ENCODE assay signal across 8 cellular contexts in the genomic region with DNA sequence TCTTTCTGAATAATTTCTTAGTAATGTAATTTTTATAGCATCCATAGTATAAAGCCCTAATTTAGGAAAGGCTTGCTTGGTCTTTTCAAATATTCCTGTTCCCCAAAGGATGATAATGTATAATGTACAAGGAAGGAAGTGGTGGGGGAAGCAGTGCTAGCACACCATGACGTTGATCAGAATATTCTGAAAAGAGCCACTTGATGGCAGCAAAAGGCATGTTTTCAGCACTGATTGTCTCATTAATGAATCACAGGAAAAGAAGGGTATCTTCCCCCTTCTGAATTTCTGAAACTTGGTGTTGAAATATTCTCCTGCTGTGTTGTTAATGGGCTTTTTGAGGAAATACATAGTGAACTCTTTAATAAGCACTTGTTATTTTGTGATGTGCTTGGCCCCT.
DNase-seq lines count a peak whose midpoint lies in the region; ATAC-seq and TF ChIP-seq lines count a peak whose summit lies in the region.

No MANE protein-coding gene starts in this region.

- ATAC-seq in HCT116: peak; percentile 88
- ATAC-seq in SK-N-SH treated with all-trans-retinoic acid at 6 μM for 48 hours: peak; percentile 95
- no peak for ATAC-seq in gastrocnemius medialis

- RAD21 ChIA-PET in HCT116 (lab: Charles Lee; ENCODE audit: low non-redundant PET in 1 of 2, low total read pairs in 2 of 2, uncharacterized antibody in 2 of 2, unreplicated experiment in 2 of 2): no interaction called here

- H3K4me3 ChIP-seq in HCT116 (replicated peaks in 1 of 2; ENCODE audit: low read depth in 1 of 2, low read length in 2 of 2) (no peak overlapping the region), fibroblast of lung (replicated peaks in 1 of 4; ENCODE audit: control extremely low read depth in 1 of 4, insufficient read depth in 1 of 4, low read depth in 3 of 4, low read length in 4 of 4) (no peak overlapping the region), gastrocnemius medialis (no peak overlapping the region)

- H2AFZ ChIP-seq in HCT116 (ENCODE audit: low read depth, low read length, poor library complexity, severe bottlenecking): no peak overlapping the region
- H2AFZ ChIP-seq in fibroblast of lung (ENCODE audit: low read length): no peak overlapping the region

- H3K27ac Mint-ChIP-seq in neural crest cell (ENCODE audit: unreplicated experiment): no peak overlapping the region

- H3K36me3 Mint-ChIP-seq in neural crest cell (ENCODE audit: low read depth): no peaks in the 10 kb centered on the region

- no peaks in the 10 kb centered on the region for H3K9me3 Mint-ChIP-seq in neural crest cell

- H3K4me1 ChIP-seq in HCT116 (ENCODE audit: control insufficient read depth in 1 of 2, insufficient read depth in 2 of 2, low read length in 2 of 2): no peaks in the 10 kb centered on the region
- H3K4me1 ChIP-seq in fibroblast of lung (ENCODE audit: control insufficient read depth, extremely low read depth, insufficient read depth, low read length): no peaks in the 10 kb centered on the region
- H3K4me1 ChIP-seq in gastrocnemius medialis: no peaks in the 10 kb centered on the region

- no peaks in the 10 kb centered on the region for H3K9me2 ChIP-seq in HCT116 (ENCODE audit: insufficient read depth)

- no peaks in the 10 kb centered on the region for H3K9me3 ChIP-seq in HCT116 (ENCODE audit: control insufficient read depth in 1 of 2, insufficient read depth in 1 of 2, low read depth in 1 of 2, low read length in 2 of 2)
- no peaks in the 10 kb centered on the region for H3K9me3 ChIP-seq in fibroblast of lung (ENCODE audit: control insufficient read depth, insufficient read depth, low read depth, low read length)
- H3K9me3 ChIP-seq in gastrocnemius medialis: no peaks in the 10 kb centered on the region

- H3K27me3 Mint-ChIP-seq in neural crest cell (ENCODE audit: low read depth): no peaks in the 10 kb centered on the region

- no TSS peak for BruUV-seq in HCT116 (replicated peaks; lab: Mats Ljungman, UMichigan)

- no peak overlapping the region for H3K4me3 Mint-ChIP-seq in neural crest cell

- POLR2A ChIA-PET in HCT116 (lab: Charles Lee): no interaction called here

- TF ChIP-seq RAD21 in HCT116 (IDR thresholded peaks at IDR 0.05; ENCODE audit: low read depth): peak; percentile 69

- DNase-seq in AG08396 (ENCODE audit: low spot score) (peak; percentile 54), HCT116 (ENCODE audit: low read depth, low spot score) (peak; percentile 37), LHCN-M2 (ENCODE audit: low read depth) (peak; percentile 64), fibroblast of lung (ENCODE audit: low read depth in 2 of 2) (peak; percentile 51 to 65), neural crest cell (ENCODE audit: low read depth, low spot score) (peak; percentile 10), gastrocnemius medialis (no peak)

- intact Hi-C loops in HCT116 (cut with micrococcal nuclease) (loop anchor here (1.0 to 5.0 kb wide), 2 partner anchors 974 to 1165 kb away; no protein-coding TSS in a partner anchor), gastrocnemius medialis (cut with DNase I; ENCODE audit: low total_unique reads) (no loop called here)

- H3K27ac ChIP-seq in HCT116 (ENCODE audit: low read depth, low read length): no peak overlapping the region
- no peak overlapping the region for H3K27ac ChIP-seq in fibroblast of lung (ENCODE audit: insufficient read depth, low read length)
- no peak overlapping the region for H3K27ac ChIP-seq in gastrocnemius medialis

- H3K27me3 ChIP-seq in HCT116 (ENCODE audit: insufficient read depth, low read length) (no peaks in the 10 kb centered on the region), fibroblast of lung (ENCODE audit: control insufficient read depth, insufficient read depth, low read length) (no peaks in the 10 kb centered on the region), gastrocnemius medialis (no peaks in the 10 kb centered on the region)

- H3K4me2 ChIP-seq in HCT116 (ENCODE audit: low read length) (no peak overlapping the region), fibroblast of lung (ENCODE audit: extremely low read depth, insufficient read depth, low read length) (no peak overlapping the region)

- H4K20me1 ChIP-seq in HCT116 (ENCODE audit: insufficient read depth) (no peaks in the 10 kb centered on the region; the same call in 1 of the 2 replicates), fibroblast of lung (ENCODE audit: control insufficient read depth, extremely low read depth, insufficient read depth, low read length) (no peaks in the 10 kb centered on the region)

- H3K79me2 ChIP-seq in HCT116 (ENCODE audit: insufficient read depth, low read length): no peaks in the 10 kb centered on the region
- no peaks in the 10 kb centered on the region for H3K79me2 ChIP-seq in fibroblast of lung (ENCODE audit: control insufficient read depth, insufficient read depth, low read length)

- TF ChIP-seq CTCF in GM12873 (IDR thresholded peaks at IDR 0.05; ENCODE audit: insufficient read depth, low read depth, low read length, missing control alignments): peak; percentile 58
- TF ChIP-seq CTCF in HCT116 (IDR thresholded peaks at IDR 0.05 in 2 of 3, conservative IDR thresholded peaks at IDR 0.05 in 1 of 3; ENCODE audit: borderline replicate concordance in 1 of 3, insufficient read depth in 1 of 3, low read depth in 2 of 3, low read length in 2 of 3): peak; percentile 47 to 63 (median 59)
- peak; percentile 55 to 59 for TF ChIP-seq CTCF in fibroblast of lung (conservative IDR thresholded peaks at IDR 0.05 in 1 of 2, IDR thresholded peaks at IDR 0.05 in 1 of 2; ENCODE audit: low read depth in 1 of 2, low read length in 2 of 2)
- peak; percentile 70 for TF ChIP-seq CTCF in neural crest cell (conservative IDR thresholded peaks at IDR 0.05)
- peak in 1 of 5 experiments; percentile 22 for TF ChIP-seq CTCF in gastrocnemius medialis (IDR thresholded peaks at IDR 0.05 in 4 of 5, conservative IDR thresholded peaks at IDR 0.05 in 1 of 5)

- peaks cover 10% of the 10 kb centered on the region for H3K4me1 Mint-ChIP-seq in neural crest cell

- CTCF ChIA-PET in HCT116 (lab: Charles Lee): interaction anchor here (1.6 kb wide), 1 partner anchor 973 kb away, joined by 5 read pairs; no protein-coding TSS in a partner anchor

- H3K36me3 ChIP-seq in HCT116 (ENCODE audit: control insufficient read depth in 1 of 2, insufficient read depth in 2 of 2, low read length in 2 of 2) (no peaks in the 10 kb centered on the region), fibroblast of lung (ENCODE audit: control insufficient read depth, insufficient read depth, low read length) (no peaks in the 10 kb centered on the region), gastrocnemius medialis (no peaks in the 10 kb centered on the region)

- no peak for TF ChIP-seq POLR2A in HCT116 (IDR thresholded peaks at IDR 0.05; ENCODE audit: borderline replicate concordance, extremely low read depth, insufficient read depth, insufficient read length)
- TF ChIP-seq POLR2A in gastrocnemius medialis (IDR thresholded peaks at IDR 0.05): no peak

- in situ Hi-C loops in gastrocnemius medialis (cut with MboI; ENCODE audit: low sequenced_read_pairs in 4 of 4): no loop called here

- H3K9ac ChIP-seq in HCT116 (ENCODE audit: low read length): no peak overlapping the region
- H3K9ac ChIP-seq in fibroblast of lung (ENCODE audit: insufficient read depth, low read length): no peak overlapping the region

TF ChIP-seq in HCT116, 20 proteins besides CTCF, POLR2A, EP300 and RAD21 (continues in another document):
- TF ChIP-seq YY1 (IDR thresholded peaks at IDR 0.05; ENCODE audit: extremely low read depth, insufficient replicate concordance, low read depth, low read length) (no peak), SIN3A (IDR thresholded peaks at IDR 0.05; ENCODE audit: low read depth) (no peak), ELF1 (IDR thresholded peaks at IDR 0.05; ENCODE audit: borderline replicate concordance, low read depth) (no peak), EZH2 (IDR thresholded peaks at IDR 0.05) (no peak), EZH2phosphoT487 (IDR thresholded peaks at IDR 0.05; ENCODE audit: borderline replicate concordance) (no peak), FOSL1 (IDR thresholded peaks at IDR 0.05; ENCODE audit: low read depth) (no peak), SRF (IDR thresholded peaks at IDR 0.05; ENCODE audit: low read depth) (no peak), SP1 (IDR thresholded peaks at IDR 0.05; ENCODE audit: low read depth) (no peak), EGR1 (IDR thresholded peaks at IDR 0.05; ENCODE audit: low read depth) (no peak), POLR2AphosphoS5 (IDR thresholded peaks at IDR 0.05; ENCODE audit: low read depth, low read length) (no peak)
- TF ChIP-seq, protein P1, sequence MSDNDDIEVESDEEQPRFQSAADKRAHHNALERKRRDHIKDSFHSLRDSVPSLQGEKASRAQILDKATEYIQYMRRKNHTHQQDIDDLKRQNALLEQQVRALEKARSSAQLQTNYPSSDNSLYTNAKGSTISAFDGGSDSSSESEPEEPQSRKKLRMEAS (IDR thresholded peaks at IDR 0.05): no peak
- TF ChIP-seq, protein P2, sequence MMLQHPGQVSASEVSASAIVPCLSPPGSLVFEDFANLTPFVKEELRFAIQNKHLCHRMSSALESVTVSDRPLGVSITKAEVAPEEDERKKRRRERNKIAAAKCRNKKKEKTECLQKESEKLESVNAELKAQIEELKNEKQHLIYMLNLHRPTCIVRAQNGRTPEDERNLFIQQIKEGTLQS (IDR thresholded peaks at IDR 0.05): no peak

TF ChIP-seq in SK-N-SH treated with all-trans-retinoic acid at 6 μM for 48 hours, 23 proteins besides CTCF, POLR2A, EP300 and RAD21:
- TF ChIP-seq ZNF70 (CRISPR knock-in tag; IDR thresholded peaks at IDR 0.05) (peak; percentile 82), GLIS3 (CRISPR knock-in tag; IDR thresholded peaks at IDR 0.05) (no peak), BACH2 (CRISPR knock-in tag; IDR thresholded peaks at IDR 0.05; ENCODE audit: borderline replicate concordance) (no peak), TCF4 (CRISPR knock-in tag; IDR thresholded peaks at IDR 0.05; ENCODE audit: borderline replicate concordance) (no peak)

Comparison
In these comparisons a context has a peak if more than half of its experiments do, and no peak if none do; other contexts are left out.
1. DNase-seq: peak in AG08396 (single experiment), HCT116 (single experiment), LHCN-M2 (single experiment), fibroblast of lung (2 of 2) and neural crest cell (single experiment); none in gastrocnemius medialis (0 of 2).
2. ATAC-seq: peak in HCT116 (single experiment) and SK-N-SH treated with all-trans-retinoic acid at 6 μM for 48 hours (single experiment); none in gastrocnemius medialis (0 of 2).